Comparison of ENCODE assay signal across 1 cellular context in the genomic region with DNA sequence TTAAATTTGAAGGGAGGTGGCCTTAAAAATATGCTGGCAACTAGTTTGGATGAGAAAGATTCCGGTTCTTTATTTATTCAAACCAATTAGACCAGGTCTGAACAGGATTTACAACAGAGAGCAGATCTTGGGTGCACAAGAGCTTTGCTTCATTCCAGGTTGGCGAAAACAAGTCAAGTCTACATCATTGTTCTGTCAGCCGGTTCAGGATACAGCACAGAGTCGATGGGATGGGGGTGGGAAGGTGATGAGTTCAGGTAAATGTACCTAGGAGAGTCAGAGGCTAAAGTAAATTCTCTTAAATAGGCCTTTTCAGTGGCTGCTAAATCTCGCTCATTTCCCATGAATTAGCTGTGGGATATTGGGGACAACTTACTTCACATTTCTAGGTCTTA.
TF ChIP-seq lines count a peak whose summit lies in the region.

No MANE protein-coding gene starts in this region.

TF ChIP-seq in WTC11, 78 proteins besides CTCF, POLR2A, EP300 and RAD21 (continued from another document):
- TF ChIP-seq ZNF317 (CRISPR knock-in tag; IDR thresholded peaks at IDR 0.05; ENCODE audit: borderline replicate concordance, low read depth), result no peak
- no peak for TF ChIP-seq FOXJ3 (CRISPR knock-in tag; IDR thresholded peaks at IDR 0.05; ENCODE audit: borderline replicate concordance)
- TF ChIP-seq FOXK1 (CRISPR knock-in tag; IDR thresholded peaks at IDR 0.05), result no peak
- TF ChIP-seq SOX15 (CRISPR knock-in tag; IDR thresholded peaks at IDR 0.05), result no peak
